In genomic region chr4:56977321-56978012, GRCh38 we compare ENCODE assay signal across 1 cellular context.
A peak's percentile ranks its signal among the peaks of the same experiment; 100 is the strongest.
TF ChIP-seq lines count a peak whose summit lies in the region.

Gene NOA1, minus strand, starts transcription at chr4:56977606. Its CDS starts 21 bp downstream, at chr4:56977585.

TF ChIP-seq in HepG2, 621 proteins besides CTCF, POLR2A, EP300 and RAD21 (continued from another document and continues in another):
- no peak for TF ChIP-seq USF2 (IDR thresholded peaks at IDR 0.05; ENCODE audit: low read depth, low read length)
- TF ChIP-seq USF2 (CRISPR knock-in tag; IDR thresholded peaks at IDR 0.05; ENCODE audit: borderline replicate concordance) = no peak
- TF ChIP-seq ZNF704 (CRISPR knock-in tag; IDR thresholded peaks at IDR 0.05; ENCODE audit: borderline replicate concordance) = no peak
- no peak for TF ChIP-seq ZNF280B (CRISPR knock-in tag; IDR thresholded peaks at IDR 0.05; ENCODE audit: borderline replicate concordance)
- 0 out of 2 replicates have a peak, but pooled peaks have one; percentile 66 for TF ChIP-seq ZFP90 (CRISPR knock-in tag; IDR thresholded peaks at IDR 0.05; ENCODE audit: borderline replicate concordance)
- no peak for TF ChIP-seq ZNF253 (CRISPR knock-in tag; IDR thresholded peaks at IDR 0.05; ENCODE audit: borderline replicate concordance)
- no peak for TF ChIP-seq ATF7 (IDR thresholded peaks at IDR 0.05)
- no peak for TF ChIP-seq ATF7 (CRISPR knock-in tag; IDR thresholded peaks at IDR 0.05)
- TF ChIP-seq ZNF543 (CRISPR knock-in tag; IDR thresholded peaks at IDR 0.05) = no peak
- no peak for TF ChIP-seq ZC3H4 (CRISPR knock-in tag; IDR thresholded peaks at IDR 0.05; ENCODE audit: borderline replicate concordance)
- no peak for TF ChIP-seq FOSL2 (CRISPR knock-in tag; IDR thresholded peaks at IDR 0.05)
- no peak for TF ChIP-seq ZNF326 (CRISPR knock-in tag; IDR thresholded peaks at IDR 0.05; ENCODE audit: borderline replicate concordance)
- peak; percentile 86 for TF ChIP-seq PHF8 (CRISPR knock-in tag; IDR thresholded peaks at IDR 0.05)
- TF ChIP-seq AKAP8 (CRISPR knock-in tag; IDR thresholded peaks at IDR 0.05) = 0 out of 2 replicates have a peak, but pooled peaks have one; percentile 35
- no peak for TF ChIP-seq ZNF274 (CRISPR knock-in tag; IDR thresholded peaks at IDR 0.05)
- TF ChIP-seq ZNF781 (CRISPR knock-in tag; IDR thresholded peaks at IDR 0.05; ENCODE audit: borderline replicate concordance, not compliant biosample characterization) = no peak
- peak; percentile 92 for TF ChIP-seq ELF3 (CRISPR knock-in tag; IDR thresholded peaks at IDR 0.05)
- TF ChIP-seq ZBTB49 (CRISPR knock-in tag; IDR thresholded peaks at IDR 0.05; ENCODE audit: borderline replicate concordance) = no peak
- TF ChIP-seq RARG (CRISPR knock-in tag; IDR thresholded peaks at IDR 0.05; ENCODE audit: low read depth) = no peak
- no peak for TF ChIP-seq ZNF672 (CRISPR knock-in tag; IDR thresholded peaks at IDR 0.05)
- no peak for TF ChIP-seq KAT2B (IDR thresholded peaks at IDR 0.05; ENCODE audit: borderline replicate concordance, low read depth, low read length)
- TF ChIP-seq ZNF567 (CRISPR knock-in tag; IDR thresholded peaks at IDR 0.05; ENCODE audit: borderline replicate concordance) = no peak; the same call in 1 of the 2 replicates
- TF ChIP-seq E2F1 (CRISPR knock-in tag; IDR thresholded peaks at IDR 0.05) = 0 out of 2 replicates have a peak, but pooled peaks have one; percentile 33
- TF ChIP-seq ZNF709 (CRISPR knock-in tag; IDR thresholded peaks at IDR 0.05) = no peak
- TF ChIP-seq HOXA5 (CRISPR knock-in tag; IDR thresholded peaks at IDR 0.05) = no peak
- TF ChIP-seq ZNF720 (CRISPR knock-in tag; IDR thresholded peaks at IDR 0.05) = no peak
- no peak for TF ChIP-seq MED13 (CRISPR knock-in tag; IDR thresholded peaks at IDR 0.05)
- TF ChIP-seq ZNF33A (CRISPR knock-in tag; IDR thresholded peaks at IDR 0.05; ENCODE audit: borderline replicate concordance) = no peak
- TF ChIP-seq CCAR2 (optimal IDR thresholded peaks at IDR 0.05; ENCODE audit: low read depth, low read length) = no peak
- peak; percentile 16; the same call in 1 of the 2 replicates for TF ChIP-seq SP5 (CRISPR knock-in tag; IDR thresholded peaks at IDR 0.05; ENCODE audit: borderline replicate concordance, low read depth)
- TF ChIP-seq SSRP1 (CRISPR knock-in tag; IDR thresholded peaks at IDR 0.05) = no peak
- no peak for TF ChIP-seq ZNF562 (CRISPR knock-in tag; IDR thresholded peaks at IDR 0.05; ENCODE audit: borderline replicate concordance)
- TF ChIP-seq ZGPAT (CRISPR knock-in tag; IDR thresholded peaks at IDR 0.05) = no peak
- no peak for TF ChIP-seq ZNF572 (CRISPR knock-in tag; IDR thresholded peaks at IDR 0.05)
- TF ChIP-seq PRDM15 (CRISPR knock-in tag; IDR thresholded peaks at IDR 0.05) = no peak; the same call in 1 of the 2 replicates
- no peak for TF ChIP-seq ZNF552 (CRISPR knock-in tag; IDR thresholded peaks at IDR 0.05; ENCODE audit: borderline replicate concordance)
- peak; percentile 87 for TF ChIP-seq ELF1 (CRISPR knock-in tag; IDR thresholded peaks at IDR 0.05)
- peak; percentile 69; the same call in 1 of the 2 replicates for TF ChIP-seq PITX1 (CRISPR knock-in tag; IDR thresholded peaks at IDR 0.05)
- no peak for TF ChIP-seq SP140L (CRISPR knock-in tag; IDR thresholded peaks at IDR 0.05; ENCODE audit: borderline replicate concordance)
- TF ChIP-seq ZNF3 (CRISPR knock-in tag; IDR thresholded peaks at IDR 0.05) = no peak
- 0 out of 2 replicates have a peak, but pooled peaks have one; percentile 66 for TF ChIP-seq REPIN1 (CRISPR knock-in tag; IDR thresholded peaks at IDR 0.05; ENCODE audit: borderline replicate concordance, low read depth)
- no peak for TF ChIP-seq ZNF484 (CRISPR knock-in tag; IDR thresholded peaks at IDR 0.05; ENCODE audit: borderline replicate concordance, low read depth)
- no peak for TF ChIP-seq ARID3A (IDR thresholded peaks at IDR 0.05; ENCODE audit: low read depth, low read length)
